Comparison of ENCODE assay signal across 36 cellular contexts in the genomic region with DNA sequence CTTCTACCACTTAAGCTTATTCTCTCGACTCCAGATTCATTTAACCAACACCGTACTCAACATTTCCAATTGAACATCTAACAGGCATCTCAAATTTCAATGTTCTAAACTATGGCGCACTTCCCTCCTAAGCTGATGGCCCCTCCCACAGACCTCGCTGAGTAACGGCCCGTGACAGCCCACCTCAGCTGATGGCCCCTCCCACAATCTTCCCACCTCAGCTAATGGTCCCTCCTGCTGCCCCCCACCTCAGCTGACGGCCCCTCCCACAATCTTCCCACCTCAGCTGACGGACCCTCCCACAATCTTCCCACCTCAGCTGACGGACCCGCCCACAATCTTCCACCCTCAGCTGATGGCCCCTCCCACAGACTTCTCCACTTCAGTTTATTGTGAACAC. TPM values are rescaled to one million over a fixed set of nuclear protein-coding genes. Genes with fewer than 3 reads are reported as not detected.
"Had no signal": no experiment of that assay in that cellular context is flagged by ENCODE, and none has a peak within 500 bp of the region (broad histone marks: within the 10 kb centered on the region; RNA-seq: fewer than 3 reads in every experiment).

No MANE protein-coding gene starts in this region.

- H3K4me3 ChIP-seq: adrenal gland, body of pancreas, breast epithelium had no signal

- H3K9me3 Mint-ChIP-seq: activated CD4-positive, alpha-beta memory T cell treated with anti-CD3 and anti-CD28 coated beads, Interleukin-2, amount 10 ng/mL, durations not matched to agents 7 days and 5 days; activated naive CD4-positive, alpha-beta T cell treated with anti-CD3 and anti-CD28 coated beads for 36 hours; activated naive CD4-positive, alpha-beta T cell treated with anti-CD3 and anti-CD28 coated beads, Interleukin-2, amount 50 U/mL, for 72 hours; activated T-cell treated with anti-CD3 and anti-CD28 coated beads, Interleukin-2, amount 50 U/mL, for 24 hours; activated T-helper 2 cell treated with anti-CD3 and anti-CD28 coated beads, Interferon-gamma antibody, Interleukin-2, Interleukin-4, amounts not matched to agents 10 μg/mL and 5 μg/mL and 100 μg/mL, durations not matched to agents 14 hours and 24 hours and 36 hours had no signal

- ATAC-seq: activated CD4-positive, alpha-beta T cell treated with anti-CD3 and anti-CD28 coated beads for 36 hours; activated CD4-positive, CD25-positive, alpha-beta regulatory T cell treated with anti-CD3 and anti-CD28 coated beads, Interleukin-2, amount 50 U/mL, for 24 hours; activated CD8-positive, alpha-beta memory T cell treated with anti-CD3 and anti-CD28 coated beads, Interleukin-2, amount 10 ng/mL, durations not matched to agents 7 days and 5 days; activated CD8-positive, alpha-beta T cell treated with anti-CD3 and anti-CD28 coated beads, Interleukin-2, amount 10 ng/mL, durations not matched to agents 7 days and 5 days; activated naive CD4-positive, alpha-beta T cell treated with anti-CD3 and anti-CD28 coated beads, Interleukin-2, amount 50 U/mL, for 72 hours; body of pancreas; T-cell; T-helper 17 cell had no signal

- H3K27me3 ChIP-seq: adrenal gland, body of pancreas, brain microvascular endothelial cell, breast epithelium had no signal

- H3K27ac Mint-ChIP-seq: activated CD4-positive, alpha-beta memory T cell treated with anti-CD3 and anti-CD28 coated beads, Interleukin-2, amount 10 ng/mL, durations not matched to agents 7 days and 5 days; activated CD4-positive, alpha-beta T cell treated with anti-CD3 and anti-CD28 coated beads for 36 hours; activated CD4-positive, alpha-beta T cell treated with anti-CD3 and anti-CD28 coated beads, Interleukin-2, amount 10 ng/mL, durations not matched to agents 7 days and 5 days; activated CD8-positive, alpha-beta memory T cell treated with anti-CD3 and anti-CD28 coated beads, Interleukin-2, amount 10 ng/mL, durations not matched to agents 7 days and 5 days; activated CD8-positive, alpha-beta T cell treated with anti-CD3 and anti-CD28 coated beads, Interleukin-2, amount 10 ng/mL, durations not matched to agents 7 days and 5 days; activated naive CD4-positive, alpha-beta T cell treated with anti-CD3 and anti-CD28 coated beads for 36 hours; activated naive CD4-positive, alpha-beta T cell treated with anti-CD3 and anti-CD28 coated beads, Interleukin-2, amount 50 U/mL, for 72 hours; activated naive CD8-positive, alpha-beta T cell treated with anti-CD3 and anti-CD28 coated beads for 36 hours; activated T-cell treated with anti-CD3 and anti-CD28 coated beads, Interleukin-2, amount 50 U/mL, for 24 hours; activated T-helper 2 cell treated with anti-CD3 and anti-CD28 coated beads, Interferon-gamma antibody, Interleukin-2, Interleukin-4, amounts not matched to agents 10 μg/mL and 5 μg/mL and 100 μg/mL, durations not matched to agents 14 hours and 24 hours and 36 hours; T-cell; T-helper 17 cell had no signal

- H3K4me1 Mint-ChIP-seq: activated CD4-positive, alpha-beta memory T cell treated with anti-CD3 and anti-CD28 coated beads, Interleukin-2, amount 10 ng/mL, durations not matched to agents 7 days and 5 days; activated CD4-positive, alpha-beta T cell treated with anti-CD3 and anti-CD28 coated beads for 36 hours; activated CD4-positive, alpha-beta T cell treated with anti-CD3 and anti-CD28 coated beads, Interleukin-2, amount 10 ng/mL, durations not matched to agents 7 days and 5 days; activated CD8-positive, alpha-beta memory T cell treated with anti-CD3 and anti-CD28 coated beads, Interleukin-2, amount 10 ng/mL, durations not matched to agents 7 days and 5 days; activated naive CD8-positive, alpha-beta T cell treated with anti-CD3 and anti-CD28 coated beads for 36 hours; T-cell; T-helper 17 cell had no signal

- H3K36me3 Mint-ChIP-seq: activated CD8-positive, alpha-beta memory T cell treated with anti-CD3 and anti-CD28 coated beads, Interleukin-2, amount 10 ng/mL, durations not matched to agents 7 days and 5 days; activated naive CD8-positive, alpha-beta T cell treated with anti-CD3 and anti-CD28 coated beads for 36 hours; T-cell had no signal

- H3K9me3 ChIP-seq: body of pancreas, breast epithelium had no signal

- H3K27ac ChIP-seq: adrenal gland, body of pancreas, brain microvascular endothelial cell, breast epithelium, VCaP had no signal

- DNase-seq: activated CD4-positive, alpha-beta memory T cell treated with anti-CD3 and anti-CD28 coated beads, Interleukin-2, amount 10 ng/mL, durations not matched to agents 7 days and 5 days; activated CD4-positive, alpha-beta T cell treated with anti-CD3 and anti-CD28 coated beads for 1 hour; activated CD4-positive, alpha-beta T cell treated with anti-CD3 and anti-CD28 coated beads for 36 hours; activated CD4-positive, alpha-beta T cell treated with anti-CD3 and anti-CD28 coated beads for 48 hours; activated CD4-positive, alpha-beta T cell treated with anti-CD3 and anti-CD28 coated beads, Interleukin-2, amount 10 ng/mL, durations not matched to agents 7 days and 5 days; activated CD4-positive, alpha-beta T cell treated with anti-CD3 and anti-CD28 coated beads, Interleukin-2, amount 50 U/mL, for 48 hours; activated CD4-positive, CD25-positive, alpha-beta regulatory T cell; activated CD8-positive, alpha-beta memory T cell treated with anti-CD3 and anti-CD28 coated beads for 24 hours; activated CD8-positive, alpha-beta memory T cell treated with anti-CD3 and anti-CD28 coated beads, Interleukin-2, amount 10 ng/mL, durations not matched to agents 7 days and 5 days; activated CD8-positive, alpha-beta memory T cell treated with anti-CD3 and anti-CD28 coated beads, Interleukin-2, amount 50 U/mL, for 48 hours; activated CD8-positive, alpha-beta T cell treated with anti-CD3 and anti-CD28 coated beads, Interleukin-2, amount 10 ng/mL, durations not matched to agents 7 days and 5 days; activated effector memory CD4-positive, alpha-beta T cell treated with anti-CD3 and anti-CD28 coated beads, Interleukin-2, amount 50 U/mL, for 16 hours; activated gamma-delta T cell treated with Interleukin-2 at 50 U/mL for 16 hours; activated naive CD4-positive, alpha-beta T cell; activated naive CD4-positive, alpha-beta T cell treated with anti-CD3 and anti-CD28 coated beads for 36 hours; activated naive CD4-positive, alpha-beta T cell treated with anti-CD3 and anti-CD28 coated beads, Interleukin-2, amount 50 U/mL, for 16 hours; activated naive CD8-positive, alpha-beta T cell treated with anti-CD3 and anti-CD28 coated beads for 36 hours; activated T-cell treated with anti-CD3 and anti-CD28 coated beads, Interleukin-2, amount 50 U/mL, for 24 hours; activated T-cell treated with anti-CD3 and anti-CD28 coated beads, Interleukin-2, amount 50 U/mL, for 48 hours; adrenal gland; amniotic stem cell; aorta; body of pancreas; brain microvascular endothelial cell; central memory CD4-positive, alpha-beta T cell; T-cell; T-helper 17 cell; T-helper 9 cell had no signal

- H3K27me3 Mint-ChIP-seq: activated T-cell treated with anti-CD3 and anti-CD28 coated beads, Interleukin-2, amount 50 U/mL, for 24 hours; T-helper 17 cell had no signal

- H3K4me1 ChIP-seq: body of pancreas, breast epithelium had no signal

- H3K4me3 Mint-ChIP-seq: activated CD4-positive, alpha-beta memory T cell treated with anti-CD3 and anti-CD28 coated beads, Interleukin-2, amount 10 ng/mL, durations not matched to agents 7 days and 5 days; activated CD4-positive, alpha-beta T cell treated with anti-CD3 and anti-CD28 coated beads for 36 hours; activated CD4-positive, alpha-beta T cell treated with anti-CD3 and anti-CD28 coated beads, Interleukin-2, amount 10 ng/mL, durations not matched to agents 7 days and 5 days; activated CD8-positive, alpha-beta memory T cell treated with anti-CD3 and anti-CD28 coated beads, Interleukin-2, amount 10 ng/mL, durations not matched to agents 7 days and 5 days; activated CD8-positive, alpha-beta T cell treated with anti-CD3 and anti-CD28 coated beads, Interleukin-2, amount 10 ng/mL, durations not matched to agents 7 days and 5 days; activated naive CD4-positive, alpha-beta T cell treated with anti-CD3 and anti-CD28 coated beads for 36 hours; activated naive CD8-positive, alpha-beta T cell treated with anti-CD3 and anti-CD28 coated beads for 36 hours; activated T-cell treated with anti-CD3 and anti-CD28 coated beads, Interleukin-2, amount 50 U/mL, for 24 hours; T-cell; T-helper 17 cell had no signal

- H3K36me3 ChIP-seq: adrenal gland, brain microvascular endothelial cell, breast epithelium had no signal

RNA-seq across cellular contexts. Expression of a gene that starts 57.1 kb away (rescaled TPM):
- total RNA-seq: activated CD4-positive, alpha-beta memory T cell treated with anti-CD3 and anti-CD28 coated beads, Interleukin-2, amount 10 ng/mL, durations not matched to agents 7 days and 5 days; activated CD4-positive, alpha-beta T cell treated with anti-CD3 and anti-CD28 coated beads for 36 hours; activated CD4-positive, alpha-beta T cell treated with anti-CD3 and anti-CD28 coated beads, Interleukin-2, amount 10 ng/mL, durations not matched to agents 7 days and 5 days; activated CD8-positive, alpha-beta memory T cell treated with anti-CD3 and anti-CD28 coated beads, Interleukin-2, amount 10 ng/mL, durations not matched to agents 7 days and 5 days; activated CD8-positive, alpha-beta T cell treated with anti-CD3 and anti-CD28 coated beads, Interleukin-2, amount 10 ng/mL, durations not matched to agents 7 days and 5 days; activated naive CD4-positive, alpha-beta T cell treated with anti-CD3 and anti-CD28 coated beads for 36 hours; activated naive CD4-positive, alpha-beta T cell treated with anti-CD3 and anti-CD28 coated beads, Interleukin-2, amount 50 U/mL, for 72 hours; activated naive CD8-positive, alpha-beta T cell treated with anti-CD3 and anti-CD28 coated beads for 36 hours; activated T-helper 2 cell treated with anti-CD3 and anti-CD28 coated beads, Interferon-gamma antibody, Interleukin-2, Interleukin-4, amounts not matched to agents 10 μg/mL and 5 μg/mL and 100 μg/mL, durations not matched to agents 14 hours and 24 hours and 36 hours; adrenal gland; astrocyte; body of pancreas; breast epithelium; T-cell; T-helper 1 cell treated with Interleukin-12 subunit alpha and Interleukin-12 subunit beta and Interleukin-4 antibody, amounts not matched to agents 30 ng/mL and 1 ng/mL, for 36 hours; T-helper 17 cell; T-helper 2 cell treated with Interferon-gamma antibody and Interleukin-4, amounts not matched to agents 100 ng/mL and 5 ng/mL, for 36 hours had no signal
- polyA plus RNA-seq: adrenal gland had no signal
